ENCODE assay signal across 16 cellular contexts in genomic region chr9:128414461-128414860, GRCh38. TPM values are rescaled to one million over a fixed set of nuclear protein-coding genes. Genes with fewer than 3 reads are reported as not detected.
DNase-seq lines count a peak whose midpoint lies in the region; ATAC-seq, FAIRE-seq and TF ChIP-seq lines count a peak whose summit lies in the region.
"Had no signal": no experiment of that assay in that cellular context is flagged by ENCODE, and none has a peak within 500 bp of the region (broad histone marks: within the 10 kb centered on the region; RNA-seq: fewer than 3 reads in every experiment).

No MANE protein-coding gene starts in this region.

- H3K9ac ChIP-seq in H9 (ENCODE audit: extremely low read depth, insufficient read length, low read length) = no peak overlapping the region

- H3K79me2 ChIP-seq in H9 (ENCODE audit: insufficient read depth, low read length) = no peaks in the 10 kb centered on the region
- H3K79me2 ChIP-seq in hepatocyte = no peaks in the 10 kb centered on the region

- H4K5ac ChIP-seq in H9 (ENCODE audit: insufficient read length, low read depth, low read length) = no peak overlapping the region

- H3K4ac ChIP-seq in H9 (ENCODE audit: low read depth, low read length) = no peak overlapping the region

- H3K4me3 Mint-ChIP-seq in H9 = no peak overlapping the region
- H3K4me3 Mint-ChIP-seq: activated naive CD8-positive, alpha-beta T cell treated with anti-CD3 and anti-CD28 coated beads for 36 hours; dendritic cell treated with granulocyte-macrophage colony-stimulating factor and Interleukin-4, amounts not matched to agents 40 ng/mL and 50 ng/mL, for 4 days; stimulated activated memory B cell treated with anti-CD40 and anti-IgM and Interleukin-4, amounts not matched to agents 10 μg/mL and 1 μg/mL and 100 μg/mL, for 72 hours had no signal

- no peak for TF ChIP-seq POLR2A in A549 (IDR thresholded peaks at IDR 0.05; ENCODE audit: low read length)
- TF ChIP-seq POLR2A in esophagus squamous epithelium (IDR thresholded peaks at IDR 0.05) = no peak

- H4K8ac ChIP-seq in H9 (replicated peaks; ENCODE audit: insufficient read length, low read depth, low read length) = no peak overlapping the region

- WGBS in A549 (ENCODE audit: missing lambda C conversion rate) = 8% methylated on average over 3 of the region's 3 CpGs
- no CpG with 5 or more reads among the region's 3 CpGs for WGBS in H9 (ENCODE audit: extremely low coverage, insufficient read length, low lambda C conversion rate)
- WGBS in hepatocyte (ENCODE audit: low lambda C conversion rate, missing lambda C conversion rate) = 56% methylated on average over 3 of the region's 3 CpGs
- 70 to 77% methylated on average over 3 of the region's 3 CpGs for WGBS in esophagus squamous epithelium, 2 donors

- no peak overlapping the region for H2BK20ac ChIP-seq in H9 (ENCODE audit: low read depth, low read length, poor library complexity, severe bottlenecking)

- in situ Hi-C loops in astrocyte of the cerebellum (cut with HindIII; ENCODE audit: low sequenced_read_pairs) = no loop called here

- no peak for TF ChIP-seq EP300 in A549 (IDR thresholded peaks at IDR 0.05)

- H3K9me2 ChIP-seq in hepatocyte (replicated peaks; ENCODE audit: insufficient read depth) = no peaks in the 10 kb centered on the region

- H3K9me3 Mint-ChIP-seq in H9 = peaks cover 0 to 6% of the 10 kb centered on the region in 2 experiments; a peak in 3 of 5 replicates
- H3K9me3 Mint-ChIP-seq: activated naive CD8-positive, alpha-beta T cell treated with anti-CD3 and anti-CD28 coated beads for 36 hours; dendritic cell treated with granulocyte-macrophage colony-stimulating factor and Interleukin-4, amounts not matched to agents 40 ng/mL and 50 ng/mL, for 4 days; stimulated activated memory B cell treated with anti-CD40 and anti-IgM and Interleukin-4, amounts not matched to agents 10 μg/mL and 1 μg/mL and 100 μg/mL, for 72 hours had no signal

- H3K36me3 ChIP-seq in hepatocyte (replicated peaks; ENCODE audit: insufficient read depth, low read depth) = no peaks in the 10 kb centered on the region
- H3K36me3 ChIP-seq in esophagus squamous epithelium = no peaks in the 10 kb centered on the region
- H3K36me3 ChIP-seq: gastroesophageal sphincter, right atrium auricular region had no signal

- H3K4me1 ChIP-seq in A549 (peaks cover 6% of the 10 kb centered on the region; the same call in 2 of the 3 replicates), H9 (ENCODE audit: insufficient read depth, low read length) (peaks cover 3% of the 10 kb centered on the region), hepatocyte (ENCODE audit: insufficient read depth) (peaks cover 6% of the 10 kb centered on the region), esophagus squamous epithelium (peaks cover 7 to 27% (median 7%) of the 10 kb centered on the region in 3 donors)

- ATAC-seq in A549 = peak; percentile 71 to 75
- no peak for ATAC-seq in HG03521 (IDR thresholded peaks at IDR 0.05; ENCODE audit: unreplicated experiment)
- ATAC-seq in GM21723 (IDR thresholded peaks at IDR 0.05; ENCODE audit: unreplicated experiment) = no peak
- ATAC-seq: gastroesophageal sphincter; stimulated activated memory B cell treated with anti-CD40 and anti-IgM and Interleukin-4, amounts not matched to agents 10 μg/mL and 1 μg/mL and 100 μg/mL, for 72 hours had no signal

- DNase-seq in A549 (ENCODE audit: low read depth in 1 of 2, low spot score in 1 of 2) (peak; percentile 55 to 64), H9 (no peak), astrocyte of the cerebellum (ENCODE audit: low read depth) (no peak), hepatocyte (ENCODE audit: low spot score) (peak; percentile 10), esophagus squamous epithelium (lab: John Stamatoyannopoulos, UW) (no peak)
- DNase-seq in activated T-cell treated with anti-CD3 and anti-CD28 coated beads, Interleukin-2, amount 50 U/mL, for 1 hour = no peak
- DNase-seq: activated CD8-positive, alpha-beta memory T cell treated with anti-CD3 and anti-CD28 coated beads, Interleukin-2, amount 50 U/mL, for 4 hours; activated naive CD8-positive, alpha-beta T cell treated with anti-CD3 and anti-CD28 coated beads for 36 hours; NCI-H1105 treated with DMSO at 0.1 percent for 48 hours; stimulated activated CD4-positive, alpha-beta T cell treated with anti-CD3 and anti-CD28 coated beads, Interleukin-2, amount 100 ng/mL, for 48 hours had no signal

- CTCF ChIA-PET in A549 (lab: Yijun Ruan, JAX) = interaction anchor here (0.7 to 7.0 kb wide), 11 partner anchors 9 to 135 kb away, joined by 3 to 52 read pairs (median 5); no protein-coding TSS in a partner anchor

- H3K4me2 ChIP-seq in A549 = no peak overlapping the region
- H3K4me2 ChIP-seq in H9 (ENCODE audit: insufficient read depth, insufficient read length, low read length) = no peak overlapping the region
- no peak overlapping the region for H3K4me2 ChIP-seq in hepatocyte

- no peak overlapping the region for H3T11ph ChIP-seq in H9 (ENCODE audit: low read length)

- H3K4me3 ChIP-seq in A549 (no peak overlapping the region), astrocyte of the cerebellum (ENCODE audit: low read depth, low read length) (no peak overlapping the region), hepatocyte (no peak overlapping the region), esophagus squamous epithelium (no peak overlapping the region)
- H3K4me3 ChIP-seq: gastroesophageal sphincter, right atrium auricular region had no signal

- no peak for TF ChIP-seq RAD21 in A549 (conservative IDR thresholded peaks at IDR 0.05 in 1 of 2, IDR thresholded peaks at IDR 0.05 in 1 of 2)

- H2AK5ac ChIP-seq in H9 (ENCODE audit: insufficient read length, low read length) = no peak overlapping the region

- H3K14ac ChIP-seq in H9 (ENCODE audit: insufficient read depth, low read length) = no peak overlapping the region

- POLR2A ChIA-PET in A549 (lab: Yijun Ruan, JAX) = no interaction called here

- no peak overlapping the region for H3K23ac ChIP-seq in H9 (ENCODE audit: insufficient read length, low read depth, low read length)

- no peaks in the 10 kb centered on the region for H3K79me1 ChIP-seq in H9 (ENCODE audit: insufficient read depth, low read depth, low read length, poor library complexity, severe bottlenecking)

- H3K27me3 Mint-ChIP-seq in H9 (ENCODE audit: low read depth) = peaks cover 99% of the 10 kb centered on the region

- H4K20me1 ChIP-seq in H9 (ENCODE audit: control insufficient read depth, insufficient read depth, insufficient read length) (no peaks in the 10 kb centered on the region), hepatocyte (ENCODE audit: insufficient read depth, poor library complexity, severe bottlenecking) (no peaks in the 10 kb centered on the region)

- H2AFZ ChIP-seq in H9 (ENCODE audit: low read length) (no peak overlapping the region), hepatocyte (no peak overlapping the region)

- TF ChIP-seq CTCF in A549 (IDR thresholded peaks at IDR 0.05) (peak; percentile 24; the same call in 1 of the 3 replicates), H9 (conservative IDR thresholded peaks at IDR 0.05) (peak; percentile 54), astrocyte of the cerebellum (IDR thresholded peaks at IDR 0.05; ENCODE audit: low read depth, low read length, missing control alignments) (peak; percentile 29), hepatocyte (IDR thresholded peaks at IDR 0.05; ENCODE audit: poor library complexity) (peak; percentile 2), esophagus squamous epithelium (IDR thresholded peaks at IDR 0.05) (peak in 1 of 6 experiments; percentile 32)

- no peak overlapping the region for H2BK15ac ChIP-seq in H9 (ENCODE audit: low read depth, low read length)

- no peak overlapping the region for H3K18ac ChIP-seq in H9 (ENCODE audit: insufficient read length, low read depth, low read length)

- peaks cover 5% of the 10 kb centered on the region for H3K23me2 ChIP-seq in H9 (ENCODE audit: insufficient read length, low read depth, low read length, poor library complexity, severe bottlenecking)

- FAIRE-seq in A549 (lab: Jason Lieb, UNC) = no peak

- H3K4me1 Mint-ChIP-seq in H9 = peaks cover 31 to 36% of the 10 kb centered on the region in 2 experiments

- H3K56ac ChIP-seq in H9 (ENCODE audit: insufficient read length, low read depth, low read length) = no peak overlapping the region

- intact Hi-C loops in esophagus squamous epithelium (cut with DNase I) = loop anchor here (10.0 kb wide), 1 partner anchor 50 kb away; no protein-coding TSS in a partner anchor

- H3K27me3 ChIP-seq in H9 (ENCODE audit: insufficient read depth, low read length) (peaks cover 31% of the 10 kb centered on the region; the same call in 1 of the 2 replicates), hepatocyte (peaks cover 18% of the 10 kb centered on the region), esophagus squamous epithelium (peaks cover 0 to 53% (median 0%) of the 10 kb centered on the region in 4 donors)
- H3K27me3 ChIP-seq: right atrium auricular region had no signal

- H3K27ac ChIP-seq in A549 = no peak overlapping the region
- H3K27ac ChIP-seq in H9 (ENCODE audit: insufficient read length, low read depth, low read length) = no peak overlapping the region
- no peak overlapping the region for H3K27ac ChIP-seq in hepatocyte
- H3K27ac ChIP-seq in esophagus squamous epithelium = no peak overlapping the region
- H3K27ac ChIP-seq: gastroesophageal sphincter, right atrium auricular region had no signal

- no peak overlapping the region for H2BK12ac ChIP-seq in H9 (ENCODE audit: insufficient read length, low read depth, low read length)

- no peaks in the 10 kb centered on the region for H3K9me3 ChIP-seq in A549
- H3K9me3 ChIP-seq in H9 (ENCODE audit: control insufficient read depth, low read depth, low read length) = no peaks in the 10 kb centered on the region
- H3K9me3 ChIP-seq in hepatocyte (ENCODE audit: low read depth) = no peaks in the 10 kb centered on the region
- no peaks in the 10 kb centered on the region for H3K9me3 ChIP-seq in esophagus squamous epithelium
- H3K9me3 ChIP-seq: gastroesophageal sphincter, right atrium auricular region had no signal

- no peaks in the 10 kb centered on the region for H3K36me3 Mint-ChIP-seq in H9 (ENCODE audit: insufficient read depth in 1 of 3, low read depth in 3 of 3)
- H3K36me3 Mint-ChIP-seq: activated naive CD8-positive, alpha-beta T cell treated with anti-CD3 and anti-CD28 coated beads for 36 hours; stimulated activated memory B cell treated with anti-CD40 and anti-IgM and Interleukin-4, amounts not matched to agents 10 μg/mL and 1 μg/mL and 100 μg/mL, for 72 hours had no signal

- H2BK120ac ChIP-seq in H9 (ENCODE audit: low read depth, low read length, poor library complexity, severe bottlenecking) = no peak overlapping the region

- no peak overlapping the region for H4K91ac ChIP-seq in H9 (ENCODE audit: insufficient read length, low read depth, low read length)

- H2BK5ac ChIP-seq in H9 (ENCODE audit: insufficient read length, low read length) = no peak overlapping the region

- no peak overlapping the region for H3K27ac Mint-ChIP-seq in H9
- H3K27ac Mint-ChIP-seq: activated naive CD8-positive, alpha-beta T cell treated with anti-CD3 and anti-CD28 coated beads for 36 hours; dendritic cell treated with granulocyte-macrophage colony-stimulating factor and Interleukin-4, amounts not matched to agents 40 ng/mL and 50 ng/mL, for 4 days; stimulated activated memory B cell treated with anti-CD40 and anti-IgM and Interleukin-4, amounts not matched to agents 10 μg/mL and 1 μg/mL and 100 μg/mL, for 72 hours had no signal

RNA-seq across cellular contexts. Expression of gene CERCAM, which starts 6.2 kb away (rescaled TPM):
- polyA plus RNA-seq in A549 (2011; rRNA removed) (16.5 and 16.6 TPM in 2 replicates), A549 (2017; fragmentation: RNase III; extraction: RNeasy Plus Mini Kit Qiagen cat#74134 plus additional on column Dnase treatment) (26.1 to 33.3 TPM (median 28.5 TPM) in 3 replicates), hepatocyte (112 and 117 TPM in 2 replicates)
- 40.4 and 54.7 TPM in 2 replicates for polyA plus RNA-seq in A549 (2012; cell fraction: cytosol; rRNA removed)
- 77.9 and 93.5 TPM in 2 replicates for polyA plus RNA-seq in A549 (2012; cell fraction: nucleus; rRNA removed)
- 20.1 and 20.5 TPM in 2 replicates for polyA minus RNA-seq in A549 (2011; rRNA and poly(A)+ RNA removed)
- total RNA-seq in H9 (2021) (5.4 and 5.9 TPM in 2 replicates), hepatocyte (49.2 and 51.6 TPM in 2 replicates), esophagus squamous epithelium (10 to 100 TPM in 1 of 4 donors, 1 to 10 TPM in 3; 2.2 to 18.3 (median 6.2) TPM)

RNA-seq across cellular contexts. Expression of gene ODF2, which starts 41.3 kb away (rescaled TPM):
- polyA plus RNA-seq in A549 (2011; rRNA removed) (22.9 and 24.7 TPM in 2 replicates), A549 (2017; fragmentation: RNase III; extraction: RNeasy Plus Mini Kit Qiagen cat#74134 plus additional on column Dnase treatment) (29.6 to 32.0 TPM (median 30.5 TPM) in 3 replicates), hepatocyte (18.4 and 25.4 TPM in 2 replicates)
- 23.0 and 24.6 TPM in 2 replicates for polyA plus RNA-seq in A549 (2012; cell fraction: cytosol; rRNA removed)
- polyA plus RNA-seq in A549 (2012; cell fraction: nucleus; rRNA removed) = 74.3 and 90.1 TPM in 2 replicates
- polyA minus RNA-seq in A549 (2011; rRNA and poly(A)+ RNA removed) = 13.6 and 14.4 TPM in 2 replicates
- total RNA-seq in H9 (2021) (15.7 and 16.7 TPM in 2 replicates), hepatocyte (18.5 and 20.5 TPM in 2 replicates), esophagus squamous epithelium (10 to 100 TPM; 13.2 to 28.0 (median 19.8) TPM)

RNA-seq across cellular contexts. Expression of gene URM1, which starts 43.3 kb away (rescaled TPM):
- polyA plus RNA-seq in A549 (2011; rRNA removed) (43.6 and 61.6 TPM in 2 replicates), A549 (2017; fragmentation: RNase III; extraction: RNeasy Plus Mini Kit Qiagen cat#74134 plus additional on column Dnase treatment) (49.5 to 50.6 TPM (median 49.7 TPM) in 3 replicates), hepatocyte (55.7 and 66.7 TPM in 2 replicates)
- polyA plus RNA-seq in A549 (2012; cell fraction: cytosol; rRNA removed) = 66.7 and 75.4 TPM in 2 replicates
- 71.3 and 83.4 TPM in 2 replicates for polyA plus RNA-seq in A549 (2012; cell fraction: nucleus; rRNA removed)
- polyA minus RNA-seq in A549 (2011; rRNA and poly(A)+ RNA removed) = 43.8 and 52.7 TPM in 2 replicates
- total RNA-seq in H9 (2021) (46.1 and 46.6 TPM in 2 replicates), hepatocyte (32.7 and 33.8 TPM in 2 replicates), esophagus squamous epithelium (10 to 100 TPM; 22.7 to 31.5 (median 25.5) TPM)

Comparison
In these comparisons a context has a peak if more than half of its experiments do, and no peak if none do; other contexts are left out.
1. ATAC-seq: peak in A549 (2 of 2); none in HG03521 (single experiment) and GM21723 (single experiment).
2. DNase-seq: peak in A549 (2 of 2) and hepatocyte (single experiment); none in H9 (single experiment), astrocyte of the cerebellum (single experiment), activated T-cell treated with anti-CD3 and anti-CD28 coated beads, Interleukin-2, amount 50 U/mL, for 1 hour (single experiment) and esophagus squamous epithelium (single experiment).